ENCODE assay signal across 1 cellular context in the genomic region with DNA sequence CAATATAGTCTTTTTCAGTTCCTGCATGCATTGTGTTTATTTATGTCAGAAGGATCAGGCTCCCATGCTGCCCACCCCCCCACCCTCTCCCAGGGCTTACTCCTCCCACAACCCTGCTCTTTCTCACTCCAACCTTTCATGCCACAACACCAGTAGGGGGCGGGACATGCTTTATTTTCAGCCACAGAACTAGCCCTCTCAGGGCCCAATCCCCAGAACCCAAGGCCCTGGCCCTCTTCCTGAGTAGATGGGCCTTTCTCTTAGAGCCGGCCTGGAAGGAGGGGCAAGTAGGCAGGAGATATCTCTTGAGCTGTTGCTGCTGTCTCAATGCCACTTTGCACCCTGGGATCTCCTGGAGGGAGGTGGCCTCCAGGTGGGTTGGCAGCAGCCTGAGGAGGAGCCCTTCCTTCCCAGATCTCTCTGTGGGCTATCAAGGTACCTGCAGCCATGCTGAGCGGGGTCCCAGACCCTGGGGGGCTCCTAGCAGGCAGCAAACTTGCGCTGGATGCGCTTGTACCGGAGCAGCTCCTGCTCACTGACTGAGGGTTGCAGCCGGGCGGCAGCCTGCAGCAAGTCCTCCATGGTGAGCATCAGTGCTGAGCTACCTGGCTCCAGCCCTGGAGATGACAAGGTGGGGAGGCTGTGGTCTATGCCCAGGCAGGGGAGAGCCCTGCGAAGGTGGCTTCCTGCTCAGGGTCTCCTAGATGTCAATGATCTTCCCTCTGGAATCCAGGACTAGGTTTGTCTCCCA.
TF ChIP-seq lines count a peak whose summit lies in the region.

No MANE protein-coding gene starts in this region.

TF ChIP-seq in HCT116, 20 proteins besides CTCF, POLR2A, EP300 and RAD21 (continued from another document):
- TF ChIP-seq, protein P1, sequence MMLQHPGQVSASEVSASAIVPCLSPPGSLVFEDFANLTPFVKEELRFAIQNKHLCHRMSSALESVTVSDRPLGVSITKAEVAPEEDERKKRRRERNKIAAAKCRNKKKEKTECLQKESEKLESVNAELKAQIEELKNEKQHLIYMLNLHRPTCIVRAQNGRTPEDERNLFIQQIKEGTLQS (IDR thresholded peaks at IDR 0.05): no peak
- TF ChIP-seq ZNF274 (IDR thresholded peaks at IDR 0.05; ENCODE audit: low read depth, low read length) (no peak), YY1 (IDR thresholded peaks at IDR 0.05; ENCODE audit: extremely low read depth, insufficient replicate concordance, low read depth, low read length) (no peak)
